ENCODE assay signal across 1 cellular context in the genomic region with DNA sequence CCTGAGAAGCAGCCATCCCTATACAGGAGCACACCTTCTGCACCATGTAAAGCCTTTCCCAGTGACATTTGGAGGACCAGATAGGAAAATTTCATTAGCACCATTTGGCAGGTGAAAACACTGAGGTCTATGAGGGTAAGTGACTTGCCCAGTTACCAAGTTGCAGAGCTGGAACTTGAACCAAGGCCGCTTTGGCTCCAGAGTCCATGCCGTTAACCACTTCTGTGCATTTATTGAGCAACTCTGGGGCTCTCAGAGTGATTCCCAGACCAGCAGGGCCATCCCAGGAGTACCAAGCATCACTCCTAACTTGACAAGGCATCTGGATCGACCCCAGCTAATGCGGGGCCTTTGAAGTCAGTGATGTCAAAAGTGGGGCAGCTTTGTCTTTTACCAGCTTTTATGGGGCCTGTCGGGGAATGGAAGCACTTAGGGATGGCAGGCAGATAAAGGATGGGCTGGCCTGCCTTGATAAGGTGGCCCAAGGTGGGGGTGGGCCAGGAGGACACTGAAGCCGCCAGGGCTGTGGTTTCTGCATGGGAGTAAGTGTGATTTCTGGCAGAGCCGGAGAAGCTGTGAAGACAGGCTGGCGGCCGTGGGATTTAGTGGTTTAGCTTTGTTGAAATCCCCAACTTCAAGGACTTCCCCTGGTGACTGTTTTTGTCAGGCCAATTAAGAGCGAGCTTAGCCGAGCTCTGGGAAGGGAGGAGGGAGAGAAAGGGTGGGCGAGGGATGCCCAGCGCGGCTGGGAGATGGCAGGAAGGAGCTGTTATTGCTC.
A peak's percentile ranks its signal among the peaks of the same experiment; 100 is the strongest.
TF ChIP-seq lines count a peak whose summit lies in the region.

No MANE protein-coding gene starts in this region.

TF ChIP-seq in K562, 482 proteins besides CTCF, POLR2A, EP300 and RAD21 (continued from another document and continues in another):
- TF ChIP-seq AFF1 (IDR thresholded peaks at IDR 0.05; ENCODE audit: low read depth in 1 of 2, partially characterized antibody in 2 of 2), result peak in 1 of 2 experiments; percentile 36
- TF ChIP-seq DEAF1 (CRISPR knock-in tag; IDR thresholded peaks at IDR 0.05), result no peak
- TF ChIP-seq GABPB1 (CRISPR knock-in tag; IDR thresholded peaks at IDR 0.05), result peak; percentile 46; the same call in 1 of the 2 replicates
- 0 out of 2 replicates have a peak, but pooled peaks have one; percentile 32 for TF ChIP-seq HNRNPUL1 (IDR thresholded peaks at IDR 0.05; ENCODE audit: low read length)
- no peak for TF ChIP-seq POLR2G (IDR thresholded peaks at IDR 0.05; ENCODE audit: low read depth, low read length)
- TF ChIP-seq GTF2A2 (tag; IDR thresholded peaks at IDR 0.05), result no peak
- peak in 1 of 2 experiments; percentile 63; a peak in 1 of 4 replicates for TF ChIP-seq ETV6 (IDR thresholded peaks at IDR 0.05; ENCODE audit: borderline replicate concordance in 1 of 2, low read depth in 2 of 2, low read length in 1 of 2)
- no peak for TF ChIP-seq ETV6 (CRISPR knock-in tag; IDR thresholded peaks at IDR 0.05; ENCODE audit: borderline replicate concordance)
- peak; percentile 87; the same call in 1 of the 2 replicates for TF ChIP-seq MTA1 (IDR thresholded peaks at IDR 0.05; ENCODE audit: borderline replicate concordance)
- TF ChIP-seq NONO (IDR thresholded peaks at IDR 0.05; ENCODE audit: low read depth in 2 of 2, low read length in 1 of 2), result no peak; a peak in 1 of 4 replicates
- no peak for TF ChIP-seq ZNF384 (IDR thresholded peaks at IDR 0.05; ENCODE audit: low read depth, low read length)
- TF ChIP-seq COPS2 (conservative IDR thresholded peaks at IDR 0.05), result no peak
- no peak for TF ChIP-seq NR3C1 (CRISPR knock-in tag; IDR thresholded peaks at IDR 0.05)
- TF ChIP-seq SMARCE1 (IDR thresholded peaks at IDR 0.05), result peak; percentile 99
- TF ChIP-seq FOXM1 (IDR thresholded peaks at IDR 0.05; ENCODE audit: low read depth), result peak; percentile 90
- no peak for TF ChIP-seq FOXM1 (CRISPR knock-in tag; IDR thresholded peaks at IDR 0.05; ENCODE audit: low read depth)
- TF ChIP-seq FOXK1 (CRISPR knock-in tag; IDR thresholded peaks at IDR 0.05; ENCODE audit: borderline replicate concordance), result no peak
- no peak for TF ChIP-seq JUN (IDR thresholded peaks at IDR 0.05; ENCODE audit: borderline replicate concordance, low read depth, low read length)
- TF ChIP-seq JUN (CRISPR knock-in tag; IDR thresholded peaks at IDR 0.05; ENCODE audit: borderline replicate concordance), result no peak
- no peak for TF ChIP-seq ZNF696 (CRISPR knock-in tag; conservative IDR thresholded peaks at IDR 0.05)
- TF ChIP-seq ARID2 (IDR thresholded peaks at IDR 0.05), result no peak
- TF ChIP-seq, protein P1, sequence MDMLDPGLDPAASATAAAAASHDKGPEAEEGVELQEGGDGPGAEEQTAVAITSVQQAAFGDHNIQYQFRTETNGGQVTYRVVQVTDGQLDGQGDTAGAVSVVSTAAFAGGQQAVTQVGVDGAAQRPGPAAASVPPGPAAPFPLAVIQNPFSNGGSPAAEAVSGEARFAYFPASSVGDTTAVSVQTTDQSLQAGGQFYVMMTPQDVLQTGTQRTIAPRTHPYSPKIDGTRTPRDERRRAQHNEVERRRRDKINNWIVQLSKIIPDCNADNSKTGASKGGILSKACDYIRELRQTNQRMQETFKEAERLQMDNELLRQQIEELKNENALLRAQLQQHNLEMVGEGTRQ (CRISPR knock-in tag; IDR thresholded peaks at IDR 0.05), result no peak
- TF ChIP-seq TARDBP (IDR thresholded peaks at IDR 0.05), result peak; percentile 82
- no peak for TF ChIP-seq NKRF (IDR thresholded peaks at IDR 0.05; ENCODE audit: borderline replicate concordance)
- TF ChIP-seq FOXJ2 (tag; IDR thresholded peaks at IDR 0.05), result no peak
- TF ChIP-seq MTA2 (IDR thresholded peaks at IDR 0.05; ENCODE audit: low read depth), result peak; percentile 94
- 0 out of 4 replicates have a peak, but pooled peaks have one; percentile 18 to 37 for TF ChIP-seq NRF1 (conservative IDR thresholded peaks at IDR 0.05 in 1 of 2, IDR thresholded peaks at IDR 0.05 in 1 of 2)
- no peak for TF ChIP-seq MCM7 (IDR thresholded peaks at IDR 0.05)
- TF ChIP-seq RBM25 (IDR thresholded peaks at IDR 0.05; ENCODE audit: low read depth, low read length, severe bottlenecking), result no peak
- no peak for TF ChIP-seq SMARCB1 (IDR thresholded peaks at IDR 0.05; ENCODE audit: insufficient read length, low read depth)
- TF ChIP-seq MECOM (CRISPR knock-in tag; IDR thresholded peaks at IDR 0.05), result 0 out of 2 replicates have a peak, but pooled peaks have one; percentile 46
- TF ChIP-seq BRF2 (IDR thresholded peaks at IDR 0.05; ENCODE audit: borderline replicate concordance, insufficient read depth, insufficient read length), result no peak
- TF ChIP-seq RFX5 (IDR thresholded peaks at IDR 0.05; ENCODE audit: low read depth, low read length), result no peak
- peak; percentile 27; the same call in 1 of the 2 replicates for TF ChIP-seq RB1 (IDR thresholded peaks at IDR 0.05; ENCODE audit: low read depth)
- no peak; the same call in 1 of the 2 replicates for TF ChIP-seq ZNF24 (IDR thresholded peaks at IDR 0.05)
- no peak for TF ChIP-seq ZNF316 (IDR thresholded peaks at IDR 0.05)
- no peak for TF ChIP-seq BACH1 (tag; IDR thresholded peaks at IDR 0.05)
- TF ChIP-seq MAFG (tag; conservative IDR thresholded peaks at IDR 0.05), result no peak
- TF ChIP-seq KLF1 (tag; IDR thresholded peaks at IDR 0.05), result no peak
- TF ChIP-seq ZNF165 (CRISPR knock-in tag; IDR thresholded peaks at IDR 0.05; ENCODE audit: borderline replicate concordance), result no peak
- no peak for TF ChIP-seq ZNF143 (CRISPR knock-in tag; IDR thresholded peaks at IDR 0.05)
